ENCODE assay signal across 18 cellular contexts in genomic region chr4:14790487-14790886, GRCh38.
A peak's percentile ranks its signal among the peaks of the same experiment; 100 is the strongest.
DNase-seq lines count a peak whose midpoint lies in the region; ATAC-seq, FAIRE-seq and TF ChIP-seq lines count a peak whose summit lies in the region.
"Had no signal": no experiment of that assay in that cellular context is flagged by ENCODE, and none has a peak within 500 bp of the region (broad histone marks: within the 10 kb centered on the region; RNA-seq: fewer than 3 reads in every experiment).

No MANE protein-coding gene starts in this region.

- TF ChIP-seq POLR2A in breast epithelium (IDR thresholded peaks at IDR 0.05) = no peak

- BruUV-seq in mammary epithelial cell (replicated peaks; lab: Mats Ljungman, UMichigan) = no TSS peak

- peak overlapping the region; percentile 11 for H3K4me2 ChIP-seq in mammary epithelial cell (ENCODE audit: insufficient read depth, low read depth, low read length)

- no peaks in the 10 kb centered on the region for H4K20me1 ChIP-seq in mammary epithelial cell (ENCODE audit: insufficient read depth, low read length)

- peak overlapping the region; percentile 24 for H2AFZ ChIP-seq in mammary epithelial cell (ENCODE audit: low read depth, low read length)

- intact Hi-C loops in mammary epithelial cell (cut with micrococcal nuclease) (no loop called here), breast epithelium (cut with DNase I; ENCODE audit: low total_unique reads) (no loop called here), mucosa of descending colon (cut with DNase I, micrococcal nuclease) (no loop called here)

- ATAC-seq in HG02884 (IDR thresholded peaks at IDR 0.05; ENCODE audit: unreplicated experiment) = peak; percentile 68
- no peak for ATAC-seq in mucosa of descending colon
- ATAC-seq: K562 had no signal

- dilution Hi-C loops in mammary epithelial cell (cut with HindIII; ENCODE audit: low sequenced_read_pairs) = no loop called here

- TF ChIP-seq CTCF in mammary epithelial cell (conservative IDR thresholded peaks at IDR 0.05 in 1 of 2, IDR thresholded peaks at IDR 0.05 in 1 of 2; ENCODE audit: extremely low read depth in 1 of 2, insufficient read depth in 1 of 2, low read depth in 1 of 2, low read length in 2 of 2) (no peak), breast epithelium (IDR thresholded peaks at IDR 0.05) (no peak), bronchial epithelial cell (IDR thresholded peaks at IDR 0.05; ENCODE audit: insufficient read depth, low read length, severe bottlenecking) (no peak), mucosa of descending colon (IDR thresholded peaks at IDR 0.05) (no peak)

- no peaks in the 10 kb centered on the region for H3K36me3 ChIP-seq in mammary epithelial cell (ENCODE audit: insufficient read depth, low read length)
- no peaks in the 10 kb centered on the region for H3K36me3 ChIP-seq in breast epithelium
- no peaks in the 10 kb centered on the region for H3K36me3 ChIP-seq in bronchial epithelial cell (ENCODE audit: control insufficient read depth, insufficient read depth, low read length)
- H3K36me3 ChIP-seq in mucosa of descending colon (ENCODE audit: low read depth) = no peaks in the 10 kb centered on the region
- H3K36me3 ChIP-seq: SJCRH30 had no signal

- H3K9me3 ChIP-seq in mammary epithelial cell (replicated peaks; ENCODE audit: insufficient read depth, low read length) (no peaks in the 10 kb centered on the region), breast epithelium (peaks cover 4 to 16% of the 10 kb centered on the region in 2 donors), mucosa of descending colon (no peaks in the 10 kb centered on the region)
- H3K9me3 ChIP-seq: SJCRH30 had no signal

- FAIRE-seq in bronchial epithelial cell (lab: Jason Lieb, UNC) = no peak
- FAIRE-seq: GM12892, H54, K562 had no signal

- H3K27me3 ChIP-seq in mammary epithelial cell (ENCODE audit: insufficient read depth, low read length) (no peaks in the 10 kb centered on the region), breast epithelium (no peaks in the 10 kb centered on the region), bronchial epithelial cell (ENCODE audit: control insufficient read depth, insufficient read depth, low read length) (no peaks in the 10 kb centered on the region)
- H3K27me3 ChIP-seq: SJCRH30 had no signal

- no peak overlapping the region for H3K9ac ChIP-seq in mammary epithelial cell (ENCODE audit: insufficient read depth, low read length)

- H3K79me2 ChIP-seq in mammary epithelial cell (ENCODE audit: insufficient read depth, low read length) = no peaks in the 10 kb centered on the region

- H3K4me1 ChIP-seq in mammary epithelial cell (ENCODE audit: insufficient read depth, low read length) (peaks cover 15% of the 10 kb centered on the region), breast epithelium (no peaks in the 10 kb centered on the region), mucosa of descending colon (ENCODE audit: low read depth) (no peaks in the 10 kb centered on the region)
- H3K4me1 ChIP-seq: SJCRH30 had no signal

- DNase-seq in mammary epithelial cell (peak; percentile 49), breast epithelium (ENCODE audit: low spot score in 2 of 2) (no peak), bronchial epithelial cell (ENCODE audit: low read depth) (peak; percentile 66), mucosa of descending colon (no peak), SW480 (ENCODE audit: low spot score) (no peak), T1000 (lab: John Stamatoyannopoulos, UW) (no peak)
- DNase-seq: CD4-positive, alpha-beta memory T cell; DMS79; NCI-H146; NCI-H2081 treated with DMSO at 0.1 percent for 48 hours; NCI-H526; OCI-M1; SJCRH30 had no signal

- in situ Hi-C loops in mammary epithelial cell (cut with MboI; ENCODE audit: low sequenced_read_pairs in 2 of 2) = no loop called here

- H3K4me3 ChIP-seq in mammary epithelial cell (replicated peaks in 1 of 3; ENCODE audit: insufficient read depth in 1 of 3, low read depth in 2 of 3, low read length in 3 of 3) (no peak overlapping the region), breast epithelium (no peak overlapping the region), bronchial epithelial cell (ENCODE audit: low read depth, low read length) (no peak overlapping the region), mucosa of descending colon (no peak overlapping the region)
- H3K4me3 ChIP-seq: K562, SJCRH30 had no signal

- H3K27ac ChIP-seq in mammary epithelial cell (ENCODE audit: insufficient read depth, low read depth, low read length) (no peak overlapping the region), breast epithelium (no peak overlapping the region)
- H3K27ac ChIP-seq: RWPE1, SJCRH30 had no signal

- CTCF ChIA-PET in mammary epithelial cell (lab: Charles Lee; ENCODE audit: low non-redundant PET) = interaction anchor here (0.6 kb wide), 1 partner anchor 825 kb away, joined by 4 read pairs; no protein-coding TSS in a partner anchor

Comparison
In these comparisons a context has a peak if more than half of its experiments do, and no peak if none do; other contexts are left out.
1. DNase-seq: peak in mammary epithelial cell (single experiment) and bronchial epithelial cell (single experiment); none in breast epithelium (0 of 2), mucosa of descending colon (0 of 3), SW480 (single experiment) and T1000 (single experiment).